9 cellular contexts compared by ENCODE assay signal in genomic region chr11:121293276-121293569, GRCh38. TPM values are rescaled to one million over a fixed set of nuclear protein-coding genes. Genes with fewer than 3 reads are reported as not detected.
DNase-seq lines count a peak whose midpoint lies in the region; ATAC-seq, FAIRE-seq and TF ChIP-seq lines count a peak whose summit lies in the region.
"Had no signal": no experiment of that assay in that cellular context is flagged by ENCODE, and none has a peak within 500 bp of the region (broad histone marks: within the 10 kb centered on the region; RNA-seq: fewer than 3 reads in every experiment).

No MANE protein-coding gene starts in this region.

- H2BK5ac ChIP-seq in mesendoderm (ENCODE audit: low read length) = peak overlapping the region; percentile 10

- WGBS in A549 (ENCODE audit: missing lambda C conversion rate) = 32% methylated on average over 5 of the region's 5 CpGs
- no CpG with 5 or more reads among the region's 5 CpGs for WGBS in mesendoderm (ENCODE audit: extremely low coverage, insufficient coverage, low lambda C conversion rate)

- no peak for TF ChIP-seq POLR2A in A549 (IDR thresholded peaks at IDR 0.05; ENCODE audit: low read length)

- peak overlapping the region; percentile 69 for H3K23ac ChIP-seq in mesendoderm (ENCODE audit: low read length)

- no peak for TF ChIP-seq EP300 in A549 (IDR thresholded peaks at IDR 0.05)

- no peak overlapping the region for H2BK15ac ChIP-seq in mesendoderm (replicated peaks; ENCODE audit: low read depth)

- H3K56ac ChIP-seq in mesendoderm (ENCODE audit: low read length) = peak overlapping the region; percentile 97

- peak overlapping the region; percentile 94 for H3K18ac ChIP-seq in mesendoderm (ENCODE audit: low read length)

- H3K36me3 ChIP-seq in HUES48 (ENCODE audit: control insufficient read depth, insufficient read depth, low read length) (peaks cover 5% of the 10 kb centered on the region; the same call in 1 of the 2 replicates), mesendoderm (ENCODE audit: control insufficient read depth, insufficient read depth, low read length) (no peaks in the 10 kb centered on the region)

- TF ChIP-seq RAD21 in A549 (conservative IDR thresholded peaks at IDR 0.05 in 1 of 2, IDR thresholded peaks at IDR 0.05 in 1 of 2) = no peak

- H3K4me1 ChIP-seq in A549 = no peaks in the 10 kb centered on the region; the same call in 2 of the 3 replicates
- peaks cover 41% of the 10 kb centered on the region for H3K4me1 ChIP-seq in HUES48 (ENCODE audit: control insufficient read depth, insufficient read depth, low read length)
- H3K4me1 ChIP-seq in mesendoderm (ENCODE audit: control insufficient read depth, low read depth, low read length) = peaks cover 8% of the 10 kb centered on the region

- no peak overlapping the region for H4K8ac ChIP-seq in mesendoderm (ENCODE audit: low read depth, low read length)

- no peak for TF ChIP-seq CTCF in A549 (IDR thresholded peaks at IDR 0.05)
- TF ChIP-seq CTCF in cardiac fibroblast (IDR thresholded peaks at IDR 0.05; ENCODE audit: low read depth, low read length) = no peak

- peaks cover 47% of the 10 kb centered on the region for H3K79me2 ChIP-seq in mesendoderm (ENCODE audit: control insufficient read depth, insufficient read depth, low read length)

- H3K4me2 ChIP-seq in A549 (peak overlapping the region; percentile 75), mesendoderm (ENCODE audit: low read length) (peak overlapping the region; percentile 72)

- peak overlapping the region; percentile 30 for H2BK120ac ChIP-seq in mesendoderm (ENCODE audit: low read depth, low read length)

- H3K4me3 ChIP-seq in A549 (peak overlapping the region; percentile 59), HUES48 (ENCODE audit: low read depth, low read length) (peak overlapping the region; percentile 79), cardiac fibroblast (replicated peaks in 1 of 2; ENCODE audit: low read depth in 2 of 2, low read length in 2 of 2) (peak overlapping the region; percentile 88 to 89), mesendoderm (ENCODE audit: low read length) (peak overlapping the region; percentile 76)

- POLR2A ChIA-PET in A549 (lab: Yijun Ruan, JAX) = no interaction called here

- H3K4ac ChIP-seq in mesendoderm (ENCODE audit: low read depth, low read length) = peak overlapping the region; percentile 92

- no peak for DNase-seq in A549 (ENCODE audit: low read depth in 1 of 2, low spot score in 1 of 2)
- peak; percentile 54 to 55 for DNase-seq in cardiac fibroblast (ENCODE audit: low read depth in 2 of 2)
- no peak for DNase-seq in mesendoderm
- no peak for DNase-seq in NCI-H1436 (lab: John Stamatoyannopoulos, UW)
- no peak for DNase-seq in NCI-H774 (lab: John Stamatoyannopoulos, UW)

- CTCF ChIA-PET in A549 (lab: Yijun Ruan, JAX) = interaction anchor here (0.8 kb wide), 1 partner anchor 608 kb away, joined by 3 read pairs; no protein-coding TSS in a partner anchor

- H3K79me1 ChIP-seq in mesendoderm (ENCODE audit: low read length) = peaks cover 6% of the 10 kb centered on the region

- peak overlapping the region; percentile 72 for H3K9ac ChIP-seq in HUES48 (ENCODE audit: low read depth, low read length)
- peak overlapping the region; percentile 97 for H3K9ac ChIP-seq in mesendoderm (ENCODE audit: low read length)

- ATAC-seq in A549 = no peak
- no peak for ATAC-seq in HG03521 (IDR thresholded peaks at IDR 0.05; ENCODE audit: unreplicated experiment)
- ATAC-seq in GM18873 (IDR thresholded peaks at IDR 0.05; ENCODE audit: low FRiP score, unreplicated experiment) = no peak

- no peak overlapping the region for H2AK5ac ChIP-seq in mesendoderm (ENCODE audit: low read length)

- H3K27ac ChIP-seq in A549 = peak overlapping the region; percentile 72 to 90; a peak in 5 of 6 replicates
- peak overlapping the region; percentile 86 for H3K27ac ChIP-seq in HUES48 (ENCODE audit: low read depth, low read length)
- H3K27ac ChIP-seq in mesendoderm (ENCODE audit: low read depth, low read length) = peak overlapping the region; percentile 68

- H4K5ac ChIP-seq in mesendoderm (ENCODE audit: low read length) = no peak overlapping the region

- FAIRE-seq in A549 (lab: Jason Lieb, UNC) = no peak
- FAIRE-seq: islet of Langerhans had no signal

- H3K27me3 ChIP-seq in HUES48 (ENCODE audit: control insufficient read depth, insufficient read depth, low read length) (no peaks in the 10 kb centered on the region), mesendoderm (ENCODE audit: insufficient read depth, low read length, poor library complexity) (no peaks in the 10 kb centered on the region)

- H3K9me3 ChIP-seq in A549 (peaks cover 9% of the 10 kb centered on the region; the same call in 1 of the 3 replicates), HUES48 (ENCODE audit: control insufficient read depth, insufficient read depth, low read length) (no peaks in the 10 kb centered on the region)

TF ChIP-seq in A549, 52 proteins besides CTCF, POLR2A, EP300 and RAD21:
- TF ChIP-seq CHD4 (IDR thresholded peaks at IDR 0.05; ENCODE audit: borderline replicate concordance) (no peak), KDM5A (IDR thresholded peaks at IDR 0.05) (no peak), PBX3 (IDR thresholded peaks at IDR 0.05) (no peak), PHF8 (IDR thresholded peaks at IDR 0.05; ENCODE audit: borderline replicate concordance, low read depth) (no peak), CBX2 (IDR thresholded peaks at IDR 0.05; ENCODE audit: borderline replicate concordance, low read depth) (no peak), RARB (CRISPR knock-in tag; IDR thresholded peaks at IDR 0.05) (no peak), SREBF2 (IDR thresholded peaks at IDR 0.05) (no peak), CHD2 (IDR thresholded peaks at IDR 0.05; ENCODE audit: low read length, partially characterized antibody) (no peak), GATA3 (IDR thresholded peaks at IDR 0.05; ENCODE audit: borderline replicate concordance) (no peak), ZSCAN20 (CRISPR knock-in tag; IDR thresholded peaks at IDR 0.05) (no peak), HOXB5 (CRISPR knock-in tag; IDR thresholded peaks at IDR 0.05) (no peak), TFCP2L1 (CRISPR knock-in tag; IDR thresholded peaks at IDR 0.05) (no peak), KDM1A (IDR thresholded peaks at IDR 0.05; ENCODE audit: low read depth) (no peak), E2F6 (IDR thresholded peaks at IDR 0.05; ENCODE audit: borderline replicate concordance, low read depth) (no peak), NPAS2 (CRISPR knock-in tag; IDR thresholded peaks at IDR 0.05; ENCODE audit: borderline replicate concordance) (no peak), CBX8 (IDR thresholded peaks at IDR 0.05) (no peak), MAFK (IDR thresholded peaks at IDR 0.05; ENCODE audit: partially characterized antibody) (no peak)

RNA-seq across cellular contexts. Expression of gene SC5D, which starts 0.7 kb away (rescaled TPM):
- polyA plus RNA-seq in A549 (2011; rRNA removed) (28.1 and 47.4 TPM in 2 replicates), A549 (2017; fragmentation: RNase III; extraction: RNeasy Plus Mini Kit Qiagen cat#74134 plus additional on column Dnase treatment) (13.1 to 18.1 TPM (median 17.2 TPM) in 3 replicates)
- polyA plus RNA-seq in A549 (2012; cell fraction: cytosol; rRNA removed) = 6.7 and 6.9 TPM in 2 replicates
- 3.7 and 4.7 TPM in 2 replicates for polyA plus RNA-seq in A549 (2012; cell fraction: nucleus; rRNA removed)
- 10.2 and 20.1 TPM in 2 replicates for polyA minus RNA-seq in A549 (2011; rRNA and poly(A)+ RNA removed)
- 110 TPM for polyA plus RNA-seq in mesendoderm (2013, experiment 1 of 2)
- polyA plus RNA-seq in mesendoderm (2013, experiment 2 of 2) = 110 TPM

Comparison
In these comparisons a context has a peak if more than half of its experiments do, and no peak if none do; other contexts are left out.
1. DNase-seq: peak in cardiac fibroblast (2 of 2); none in A549 (0 of 2), mesendoderm (single experiment), NCI-H1436 (single experiment) and NCI-H774 (single experiment).
2. Peak in every context shown above with its lines, with median percentiles within 50 percentile points of each other: H3K27ac ChIP-seq and H3K4me3 ChIP-seq.